ENCODE assay signal across 16 cellular contexts in the genomic region with DNA sequence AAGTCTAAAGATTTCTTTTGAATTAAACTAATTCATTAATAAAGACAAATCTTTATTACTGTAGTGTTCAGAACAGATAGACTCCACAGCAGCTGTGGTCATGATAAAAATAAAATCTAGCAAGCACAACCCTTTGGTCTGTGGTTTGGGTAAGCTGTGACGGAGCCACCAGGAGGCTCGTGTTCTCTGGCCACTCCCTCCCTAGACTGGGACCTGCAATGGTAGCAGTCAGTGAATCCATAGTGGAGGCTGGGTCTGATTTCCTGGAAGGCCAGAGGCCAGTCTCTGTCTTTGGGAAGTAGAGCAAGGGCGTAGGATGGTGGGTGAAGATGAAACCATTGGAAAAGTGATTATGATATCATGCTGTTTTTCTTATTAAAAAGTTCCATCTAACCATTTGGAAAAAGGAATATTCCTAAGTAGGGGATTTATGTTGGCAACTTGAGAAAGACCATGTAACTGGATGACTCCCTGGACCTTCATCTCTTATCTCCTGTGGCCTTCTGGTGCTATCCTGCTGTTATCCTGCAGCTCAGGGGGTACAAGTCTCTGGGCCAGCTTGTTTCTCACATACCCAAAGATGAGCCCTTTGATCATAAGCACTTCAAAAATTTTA. TPM values are rescaled to one million over a fixed set of nuclear protein-coding genes. Genes with fewer than 3 reads are reported as not detected.
A peak's percentile ranks its signal among the peaks of the same experiment; 100 is the strongest.
DNase-seq lines count a peak whose midpoint lies in the region; ATAC-seq and TF ChIP-seq lines count a peak whose summit lies in the region.
"Had no signal": no experiment of that assay in that cellular context is flagged by ENCODE, and none has a peak within 500 bp of the region (broad histone marks: within the 10 kb centered on the region; RNA-seq: fewer than 3 reads in every experiment).

No MANE protein-coding gene starts in this region.

- ATAC-seq in GM18520 (IDR thresholded peaks at IDR 0.05; ENCODE audit: unreplicated experiment) (peak; percentile 78), HG02571 (IDR thresholded peaks at IDR 0.05; ENCODE audit: unreplicated experiment) (peak; percentile 70), HG03460 (IDR thresholded peaks at IDR 0.05; ENCODE audit: unreplicated experiment) (peak; percentile 73), lower lobe of right lung (peak; percentile 37 to 42)
- ATAC-seq: activated naive CD4-positive, alpha-beta T cell treated with anti-CD3 and anti-CD28 coated beads, Interleukin-2, amount 50 U/mL, for 72 hours; pancreas had no signal

- DNase-seq in lower lobe of right lung = no peak
- no peak for DNase-seq in dedifferentiated amniotic fluid mesenchymal stem cell (ENCODE audit: extremely low spot score)
- DNase-seq in amniotic stem cell (lab: John Stamatoyannopoulos, UW) = no peak
- no peak for DNase-seq in NCI-H774 (lab: John Stamatoyannopoulos, UW)
- no peak for DNase-seq in BE2C
- DNase-seq: activated CD4-positive, alpha-beta T cell treated with anti-CD3 and anti-CD28 coated beads, Interleukin-2, amount 50 U/mL, for 4 hours; C1 segment of cervical spinal cord; left ventricle myocardium inferior; NCI-H146; pancreas; stimulated activated CD4-positive, alpha-beta T cell treated with anti-CD3 and anti-CD28 coated beads, Interleukin-4, amount 100 ng/mL, for 4 hours; substantia nigra had no signal

- no peak overlapping the region for H3K27ac ChIP-seq in lower lobe of right lung
- H3K27ac ChIP-seq: left ventricle myocardium inferior, pancreas had no signal

- H3K36me3 ChIP-seq in lower lobe of right lung (no peaks in the 10 kb centered on the region), BE2C (no peaks in the 10 kb centered on the region)
- H3K36me3 ChIP-seq: left ventricle myocardium inferior, pancreas had no signal

- H3K4me3 ChIP-seq in lower lobe of right lung (no peak overlapping the region), BE2C (ENCODE audit: low read depth, low read length) (no peak overlapping the region)
- H3K4me3 ChIP-seq: left ventricle myocardium inferior, pancreas had no signal

- TF ChIP-seq CTCF in lower lobe of right lung (IDR thresholded peaks at IDR 0.05) = no peak
- no peak for TF ChIP-seq CTCF in BE2C (IDR thresholded peaks at IDR 0.05; ENCODE audit: low read depth, low read length)

- H3K27me3 ChIP-seq in lower lobe of right lung (ENCODE audit: low read depth) (no peaks in the 10 kb centered on the region), BE2C (no peaks in the 10 kb centered on the region)
- H3K27me3 ChIP-seq: pancreas had no signal

- H3K9me3 ChIP-seq in lower lobe of right lung = no peaks in the 10 kb centered on the region
- H3K9me3 ChIP-seq in BE2C = no peaks in the 10 kb centered on the region
- H3K9me3 ChIP-seq: left ventricle myocardium inferior, pancreas had no signal

- no peaks in the 10 kb centered on the region for H3K4me1 ChIP-seq in lower lobe of right lung
- no peaks in the 10 kb centered on the region for H3K4me1 ChIP-seq in BE2C
- H3K4me1 ChIP-seq: left ventricle myocardium inferior, pancreas had no signal

- intact Hi-C loops in lower lobe of right lung (cut with DNase I) = no loop called here

RNA-seq across cellular contexts. Expression of a gene that starts 39.0 kb away (rescaled TPM):
- 23.2 TPM for total RNA-seq in lower lobe of right lung
- not detected for polyA plus RNA-seq in BE2C (2012; ENCODE audit: insufficient read depth, insufficient read length, low read depth)
